24 cellular contexts compared by ENCODE assay signal in genomic region chr1:46813858-46814396, GRCh38. TPM values are rescaled to one million over a fixed set of nuclear protein-coding genes. Genes with fewer than 3 reads are reported as not detected.
DNase-seq lines count a peak whose midpoint lies in the region; ATAC-seq and TF ChIP-seq lines count a peak whose summit lies in the region.
"Had no signal": no experiment of that assay in that cellular context is flagged by ENCODE, and none has a peak within 500 bp of the region (broad histone marks: within the 10 kb centered on the region; RNA-seq: fewer than 3 reads in every experiment).

No MANE protein-coding gene starts in this region.

- H3K9me3 ChIP-seq in endodermal cell (ENCODE audit: control insufficient read depth, low read length) (peaks cover 6% of the 10 kb centered on the region), gastrocnemius medialis (no peaks in the 10 kb centered on the region)
- H3K9me3 ChIP-seq: BE2C, Caco-2 had no signal

- in situ Hi-C loops in gastrocnemius medialis (cut with MboI; ENCODE audit: low sequenced_read_pairs in 4 of 4) = no loop called here

- 92 to 94% methylated on average over 3 to 9 of the region's 9 CpGs for WGBS in endodermal cell (ENCODE audit: insufficient coverage in 1 of 2, insufficient read length in 1 of 2), 2 experiments

- ATAC-seq in gastrocnemius medialis (no peak), HG03342 (IDR thresholded peaks at IDR 0.05; ENCODE audit: unreplicated experiment) (no peak)
- ATAC-seq in stimulated activated memory B cell treated with anti-CD40 and anti-IgM and Interleukin-4, amounts not matched to agents 10 μg/mL and 1 μg/mL and 100 μg/mL, for 72 hours = no peak
- ATAC-seq: GM12878 had no signal

- H3K4me3 ChIP-seq in endodermal cell (ENCODE audit: low read length) = no peak overlapping the region
- H3K4me3 ChIP-seq in gastrocnemius medialis = no peak overlapping the region
- H3K4me3 ChIP-seq: BLaER1, GM12878 had no signal

- H3K27ac Mint-ChIP-seq in endodermal cell = no peak overlapping the region
- H3K27ac Mint-ChIP-seq in activated T-helper 1 cell treated with anti-CD3 and anti-CD28 coated beads, Interleukin-12 subunit alpha, Interleukin-12 subunit beta, Interleukin-2, Interleukin-4 antibody, amounts not matched to agents 30 ng/mL and 10 ng/mL and 1 ng/mL, durations not matched to agents 14 hours and 24 hours and 36 hours = no peak overlapping the region
- H3K27ac Mint-ChIP-seq in stimulated activated memory B cell treated with anti-CD40 and anti-IgM and Interleukin-4, amounts not matched to agents 10 μg/mL and 1 μg/mL and 100 μg/mL, for 72 hours = no peak overlapping the region
- H3K27ac Mint-ChIP-seq: CD4-positive, alpha-beta memory T cell; CD4-positive, CD25-positive, alpha-beta regulatory T cell; CD8-positive, alpha-beta memory T cell had no signal

- H3K27me3 Mint-ChIP-seq in endodermal cell (ENCODE audit: insufficient read depth) = peaks cover 16% of the 10 kb centered on the region
- no peaks in the 10 kb centered on the region for H3K27me3 Mint-ChIP-seq in activated T-helper 1 cell treated with anti-CD3 and anti-CD28 coated beads, Interleukin-12 subunit alpha, Interleukin-12 subunit beta, Interleukin-2, Interleukin-4 antibody, amounts not matched to agents 30 ng/mL and 10 ng/mL and 1 ng/mL, durations not matched to agents 14 hours and 24 hours and 36 hours (ENCODE audit: insufficient read depth)
- peaks cover 29% of the 10 kb centered on the region for H3K27me3 Mint-ChIP-seq in stimulated activated memory B cell treated with anti-CD40 and anti-IgM and Interleukin-4, amounts not matched to agents 10 μg/mL and 1 μg/mL and 100 μg/mL, for 72 hours

- no peak for TF ChIP-seq CTCF in endodermal cell (conservative IDR thresholded peaks at IDR 0.05)
- TF ChIP-seq CTCF in gastrocnemius medialis (IDR thresholded peaks at IDR 0.05 in 4 of 5, conservative IDR thresholded peaks at IDR 0.05 in 1 of 5) = no peak

- no peak overlapping the region for H3K27ac ChIP-seq in endodermal cell (ENCODE audit: low read depth, low read length)
- H3K27ac ChIP-seq in gastrocnemius medialis = peak overlapping the region in 3 of 4 donors; percentile 18 to 74 (median 71)
- H3K27ac ChIP-seq: BLaER1 had no signal

- H3K4me3 Mint-ChIP-seq in endodermal cell = no peak overlapping the region
- no peak overlapping the region for H3K4me3 Mint-ChIP-seq in activated T-helper 1 cell treated with anti-CD3 and anti-CD28 coated beads, Interleukin-12 subunit alpha, Interleukin-12 subunit beta, Interleukin-2, Interleukin-4 antibody, amounts not matched to agents 30 ng/mL and 10 ng/mL and 1 ng/mL, durations not matched to agents 14 hours and 24 hours and 36 hours
- no peak overlapping the region for H3K4me3 Mint-ChIP-seq in stimulated activated memory B cell treated with anti-CD40 and anti-IgM and Interleukin-4, amounts not matched to agents 10 μg/mL and 1 μg/mL and 100 μg/mL, for 72 hours
- H3K4me3 Mint-ChIP-seq: CD14-positive monocyte; CD4-positive, alpha-beta memory T cell; CD4-positive, CD25-positive, alpha-beta regulatory T cell; CD8-positive, alpha-beta memory T cell had no signal

- H3K36me3 ChIP-seq in endodermal cell (ENCODE audit: control insufficient read depth, insufficient read depth, low read length) (no peaks in the 10 kb centered on the region), gastrocnemius medialis (peaks cover 0 to 13% of the 10 kb centered on the region in 2 donors)
- H3K36me3 ChIP-seq: BE2C, BLaER1 had no signal

- no peak for TF ChIP-seq POLR2A in gastrocnemius medialis (IDR thresholded peaks at IDR 0.05)

- H3K36me3 Mint-ChIP-seq in endodermal cell (ENCODE audit: low read depth) = no peaks in the 10 kb centered on the region
- H3K36me3 Mint-ChIP-seq in activated T-helper 1 cell treated with anti-CD3 and anti-CD28 coated beads, Interleukin-12 subunit alpha, Interleukin-12 subunit beta, Interleukin-2, Interleukin-4 antibody, amounts not matched to agents 30 ng/mL and 10 ng/mL and 1 ng/mL, durations not matched to agents 14 hours and 24 hours and 36 hours (ENCODE audit: low read depth) = no peaks in the 10 kb centered on the region
- no peaks in the 10 kb centered on the region for H3K36me3 Mint-ChIP-seq in stimulated activated memory B cell treated with anti-CD40 and anti-IgM and Interleukin-4, amounts not matched to agents 10 μg/mL and 1 μg/mL and 100 μg/mL, for 72 hours
- H3K36me3 Mint-ChIP-seq: CD14-positive monocyte; CD4-positive, alpha-beta memory T cell; CD4-positive, CD25-positive, alpha-beta regulatory T cell; CD8-positive, alpha-beta memory T cell had no signal

- H3K27me3 ChIP-seq in endodermal cell (ENCODE audit: control insufficient read depth, insufficient read depth, low read length, poor library complexity, severe bottlenecking) (no peaks in the 10 kb centered on the region), gastrocnemius medialis (no peaks in the 10 kb centered on the region)
- H3K27me3 ChIP-seq: BE2C, BLaER1 had no signal

- H3K9ac ChIP-seq in endodermal cell (ENCODE audit: extremely low read depth, low read length, poor library complexity, severe bottlenecking) = no peak overlapping the region
- H3K9ac ChIP-seq: BLaER1 had no signal

- H3K9me3 Mint-ChIP-seq in endodermal cell = no peaks in the 10 kb centered on the region
- no peaks in the 10 kb centered on the region for H3K9me3 Mint-ChIP-seq in activated T-helper 1 cell treated with anti-CD3 and anti-CD28 coated beads, Interleukin-12 subunit alpha, Interleukin-12 subunit beta, Interleukin-2, Interleukin-4 antibody, amounts not matched to agents 30 ng/mL and 10 ng/mL and 1 ng/mL, durations not matched to agents 14 hours and 24 hours and 36 hours
- H3K9me3 Mint-ChIP-seq in stimulated activated memory B cell treated with anti-CD40 and anti-IgM and Interleukin-4, amounts not matched to agents 10 μg/mL and 1 μg/mL and 100 μg/mL, for 72 hours = no peaks in the 10 kb centered on the region
- H3K9me3 Mint-ChIP-seq: CD4-positive, CD25-positive, alpha-beta regulatory T cell; CD8-positive, alpha-beta memory T cell had no signal

- peak; percentile 6 for DNase-seq in ecto neural progenitor cell (ENCODE audit: low spot score)
- DNase-seq in endodermal cell = peak; percentile 26
- peak; percentile 43 for DNase-seq in islet precursor cell
- no peak for DNase-seq in gastrocnemius medialis
- DNase-seq in activated T-helper 1 cell treated with anti-CD3 and anti-CD28 coated beads, Interleukin-12 subunit alpha, Interleukin-12 subunit beta, Interleukin-2, Interleukin-4 antibody, amounts not matched to agents 30 ng/mL and 10 ng/mL and 1 ng/mL, durations not matched to agents 14 hours and 24 hours and 36 hours (ENCODE audit: low spot score) = no peak
- no peak for DNase-seq in COLO829 (ENCODE audit: low spot score)
- DNase-seq: 8988T; ACHN; BE2C; C1 segment of cervical spinal cord; Caco-2; Calu3; CD4-positive, alpha-beta memory T cell; CD4-positive, CD25-positive, alpha-beta regulatory T cell; CD8-positive, alpha-beta memory T cell; DMS79 treated with DMSO at 0.1 percent for 48 hours; GF-D8 had no signal

- no peaks in the 10 kb centered on the region for H3K4me1 Mint-ChIP-seq in endodermal cell
- H3K4me1 Mint-ChIP-seq in activated T-helper 1 cell treated with anti-CD3 and anti-CD28 coated beads, Interleukin-12 subunit alpha, Interleukin-12 subunit beta, Interleukin-2, Interleukin-4 antibody, amounts not matched to agents 30 ng/mL and 10 ng/mL and 1 ng/mL, durations not matched to agents 14 hours and 24 hours and 36 hours (ENCODE audit: low read depth) = no peaks in the 10 kb centered on the region
- H3K4me1 Mint-ChIP-seq in stimulated activated memory B cell treated with anti-CD40 and anti-IgM and Interleukin-4, amounts not matched to agents 10 μg/mL and 1 μg/mL and 100 μg/mL, for 72 hours = no peaks in the 10 kb centered on the region
- H3K4me1 Mint-ChIP-seq: CD14-positive monocyte; CD4-positive, alpha-beta memory T cell; CD4-positive, CD25-positive, alpha-beta regulatory T cell; CD8-positive, alpha-beta memory T cell had no signal

- H3K4me1 ChIP-seq in endodermal cell (ENCODE audit: control insufficient read depth, insufficient read depth, low read length) = no peaks in the 10 kb centered on the region
- H3K4me1 ChIP-seq in gastrocnemius medialis = peaks cover 14 to 22% of the 10 kb centered on the region in 2 donors
- H3K4me1 ChIP-seq: BE2C, Caco-2 had no signal

- intact Hi-C loops in gastrocnemius medialis (cut with DNase I; ENCODE audit: low total_unique reads) = no loop called here
- intact Hi-C loops in activated T-helper 1 cell treated with anti-CD3 and anti-CD28 coated beads, Interleukin-12 subunit alpha, Interleukin-12 subunit beta, Interleukin-2, Interleukin-4 antibody, amounts not matched to agents 30 ng/mL and 10 ng/mL and 1 ng/mL, durations not matched to agents 14 hours and 24 hours and 36 hours (cut with micrococcal nuclease) = no loop called here

RNA-seq across cellular contexts. Expression of gene CYP4B1, which starts 15.1 kb away (rescaled TPM):
- 1 to 10 TPM in 1 of 2 donors, under 1 TPM in 1; 0.92 to 2.0 TPM for total RNA-seq in endodermal cell
- polyA plus RNA-seq in endodermal cell (2013, experiment 1 of 2) = 0.36 TPM
- polyA plus RNA-seq in endodermal cell (2013, experiment 2 of 2) = not detected
- total RNA-seq in gastrocnemius medialis = 10 to 100 TPM; 57.3 to 97.4 (median 70.0) TPM
- total RNA-seq in activated T-helper 1 cell treated with anti-CD3 and anti-CD28 coated beads, Interleukin-12 subunit alpha, Interleukin-12 subunit beta, Interleukin-2, Interleukin-4 antibody, amounts not matched to agents 30 ng/mL and 10 ng/mL and 1 ng/mL, durations not matched to agents 14 hours and 24 hours and 36 hours = not detected in 2 replicates
- total RNA-seq: A673; Caco-2; CD4-positive, alpha-beta memory T cell; CD4-positive, CD25-positive, alpha-beta regulatory T cell; CD8-positive, alpha-beta memory T cell had no signal
- polyA plus RNA-seq: AG04450; CD14-positive monocyte; CD4-positive, CD25-positive, alpha-beta regulatory T cell; CD8-positive, alpha-beta memory T cell; GM12878 had no signal

Comparison
In these comparisons a context has a peak if more than half of its experiments do, and no peak if none do; other contexts are left out.
1. DNase-seq: peak in ecto neural progenitor cell (single experiment), endodermal cell (single experiment) and islet precursor cell (single experiment); none in gastrocnemius medialis (0 of 2), activated T-helper 1 cell treated with anti-CD3 and anti-CD28 coated beads, Interleukin-12 subunit alpha, Interleukin-12 subunit beta, Interleukin-2, Interleukin-4 antibody, amounts not matched to agents 30 ng/mL and 10 ng/mL and 1 ng/mL, durations not matched to agents 14 hours and 24 hours and 36 hours (single experiment) and COLO829 (single experiment).
2. RNA of gene CYP4B1, which starts 15.1 kb away (total RNA-seq): 57.3 to 97.4 TPM in gastrocnemius medialis; 0.92 to 2.0 TPM in endodermal cell and not detected in activated T-helper 1 cell treated with anti-CD3 and anti-CD28 coated beads, Interleukin-12 subunit alpha, Interleukin-12 subunit beta, Interleukin-2, Interleukin-4 antibody, amounts not matched to agents 30 ng/mL and 10 ng/mL and 1 ng/mL, durations not matched to agents 14 hours and 24 hours and 36 hours; every median in the first group is over 10 times any median in the second.